9 cellular contexts compared by ENCODE assay signal in the genomic region with DNA sequence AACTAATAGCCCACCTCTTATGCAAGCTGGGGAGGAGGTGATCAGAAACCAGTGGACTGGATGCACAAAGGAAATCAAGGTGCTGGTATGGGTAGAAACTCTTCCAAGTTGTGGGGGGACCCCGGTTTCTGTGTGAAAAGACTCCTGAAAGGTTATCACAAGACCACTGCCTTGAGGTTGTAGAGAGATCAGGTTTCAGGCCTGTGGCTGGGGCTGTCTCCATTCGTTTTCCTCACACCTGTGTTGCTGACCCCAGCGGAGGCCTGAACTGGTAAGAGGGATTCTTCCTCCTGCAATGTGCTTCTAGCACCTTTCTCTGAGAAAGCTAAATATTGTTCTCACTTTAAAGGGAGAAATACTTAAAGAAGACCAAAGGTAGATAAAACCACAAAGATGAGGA. TPM values are rescaled to one million over a fixed set of nuclear protein-coding genes. Genes with fewer than 3 reads are reported as not detected.
"Had no signal": no experiment of that assay in that cellular context is flagged by ENCODE, and none has a peak within 500 bp of the region (broad histone marks: within the 10 kb centered on the region; RNA-seq: fewer than 3 reads in every experiment).

No MANE protein-coding gene starts in this region.

- H3K27me3 Mint-ChIP-seq: IgD-negative memory B cell had no signal

- DNase-seq: IMR-90, KBM-7 had no signal

- H3K4me3 ChIP-seq: K562 had no signal

- FAIRE-seq: HepG2, HTR-8/SVneo, K562 had no signal

- ATAC-seq: HepG2, K562 had no signal

- H3K27ac ChIP-seq: HL-60 had no signal

- H3K4me3 Mint-ChIP-seq: IgD-negative memory B cell had no signal

- H3K4me1 Mint-ChIP-seq: IgD-negative memory B cell had no signal

- H3K36me3 Mint-ChIP-seq: IgD-negative memory B cell had no signal

RNA-seq across cellular contexts. Expression of gene OR4K5, which starts 9.3 kb away (rescaled TPM):
- total RNA-seq: HepG2, HT-29, HT1080, IMR-90, K562 had no signal
- polyA plus RNA-seq: HepG2, IgD-negative memory B cell, IMR-90, K562 had no signal

RNA-seq across cellular contexts. Expression of gene OR4K1, which starts 19.6 kb away (rescaled TPM):
- total RNA-seq: HepG2, HT-29, HT1080, IMR-90, K562 had no signal
- polyA plus RNA-seq: HepG2, IgD-negative memory B cell, IMR-90, K562 had no signal

RNA-seq across cellular contexts. Expression of gene OR4K2, which starts 36.2 kb away (rescaled TPM):
- total RNA-seq: HepG2, HT-29, HT1080, IMR-90, K562 had no signal
- polyA plus RNA-seq: HepG2, IgD-negative memory B cell, IMR-90, K562 had no signal
